14 cellular contexts compared by ENCODE assay signal in the genomic region with DNA sequence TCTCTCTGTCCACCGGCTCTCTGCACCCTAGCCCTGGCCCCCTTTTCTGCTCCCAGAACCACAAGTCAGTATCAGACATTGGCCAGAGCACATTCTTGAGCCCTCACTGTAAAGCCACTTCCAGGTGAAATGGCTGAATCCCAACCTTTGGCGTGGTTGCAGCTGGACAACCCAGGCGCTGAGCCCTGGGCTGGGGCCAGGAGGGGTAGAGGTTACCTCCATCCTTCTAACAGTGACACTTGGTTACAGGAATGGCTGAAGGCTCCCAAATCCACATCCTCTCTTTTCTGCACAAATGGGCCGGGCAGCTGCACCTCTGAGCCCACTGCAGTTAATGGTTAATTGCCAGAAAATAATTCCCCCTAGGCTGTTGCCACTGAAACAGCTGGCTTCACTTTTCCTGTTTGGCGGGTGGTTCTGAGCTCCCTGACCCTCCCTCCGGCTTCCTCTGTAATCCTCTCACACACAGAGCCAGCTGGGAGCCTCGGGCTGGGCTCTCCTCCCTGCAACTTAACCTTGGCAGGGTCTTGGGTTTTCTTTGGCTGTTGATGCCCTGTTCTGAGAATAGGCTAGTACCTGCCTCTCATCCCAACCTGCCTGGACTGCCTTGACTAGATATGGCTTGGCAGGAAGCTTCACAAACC. TPM values are rescaled to one million over a fixed set of nuclear protein-coding genes. Genes with fewer than 3 reads are reported as not detected.
DNase-seq lines count a peak whose midpoint lies in the region; ATAC-seq lines count a peak whose summit lies in the region.
"Had no signal": no experiment of that assay in that cellular context is flagged by ENCODE, and none has a peak within 500 bp of the region (broad histone marks: within the 10 kb centered on the region; RNA-seq: fewer than 3 reads in every experiment).

No MANE protein-coding gene starts in this region.

- in situ Hi-C loops in T47D (cut with HindIII; ENCODE audit: low pct_unique_long_range_greater_than_20kb, low sequenced_read_pairs) = no loop called here

- ATAC-seq in GM19328 (IDR thresholded peaks at IDR 0.05; ENCODE audit: unreplicated experiment) (no peak), HG02678 (IDR thresholded peaks at IDR 0.05; ENCODE audit: unreplicated experiment) (no peak), HG03432 (IDR thresholded peaks at IDR 0.05; ENCODE audit: unreplicated experiment) (no peak)
- ATAC-seq: HCT116; stimulated activated memory B cell treated with anti-CD40 and anti-IgM and Interleukin-4, amounts not matched to agents 10 μg/mL and 1 μg/mL and 100 μg/mL, for 72 hours had no signal

- peak; percentile 19 for DNase-seq in COLO668 (lab: John Stamatoyannopoulos, UW; ENCODE audit: unreplicated experiment)
- DNase-seq in NCI-H1105 (lab: John Stamatoyannopoulos, UW) = peak; percentile 60
- peak; percentile 31 to 56 for DNase-seq in T47D (ENCODE audit: low read depth in 1 of 2, low spot score in 1 of 2)
- peak; percentile 51 for DNase-seq in iPS-NIHi7 (ENCODE audit: extremely low spot score)
- DNase-seq in cerebellum (ENCODE audit: low spot score) = no peak
- DNase-seq: activated CD4-positive, alpha-beta T cell treated with anti-CD3 and anti-CD28 coated beads, Interleukin-2, amount 10 ng/mL, durations not matched to agents 24 days and 14 days; NCI-H1930; Peyer's patch; stimulated activated CD4-positive, alpha-beta T cell treated with anti-CD3 and anti-CD28 coated beads, Interleukin-4, amount 100 ng/mL, for 1 hour had no signal

RNA-seq across cellular contexts. Expression of gene TSPAN11, which starts 44.1 kb away (rescaled TPM):
- 17.3 TPM for total RNA-seq in cerebellum
- total RNA-seq: activated CD4-positive, alpha-beta T cell treated with anti-CD3 and anti-CD28 coated beads, Interleukin-2, amount 10 ng/mL, durations not matched to agents 24 days and 14 days had no signal
